1 cellular context compared by ENCODE assay signal in genomic region chr6:137661601-137662000, GRCh38.
TF ChIP-seq lines count a peak whose summit lies in the region.

No MANE protein-coding gene starts in this region.

TF ChIP-seq in H1, 55 proteins besides CTCF, POLR2A, EP300 and RAD21 (continued from another document):
- TF ChIP-seq E2F6 (IDR thresholded peaks at IDR 0.05) (no peak), TCF12 (IDR thresholded peaks at IDR 0.05; ENCODE audit: low read depth, low read length) (no peak), SIN3A (conservative IDR thresholded peaks at IDR 0.05 in 1 of 2, IDR thresholded peaks at IDR 0.05 in 1 of 2; ENCODE audit: low read depth in 1 of 2, low read length in 2 of 2) (no peak), TBP (IDR thresholded peaks at IDR 0.05; ENCODE audit: low read depth, low read length) (no peak), SP2 (IDR thresholded peaks at IDR 0.05; ENCODE audit: low read length) (no peak), SAP30 (IDR thresholded peaks at IDR 0.05; ENCODE audit: insufficient read depth, insufficient replicate concordance, low read length) (no peak), CBX8 (IDR thresholded peaks at IDR 0.05; ENCODE audit: borderline replicate concordance, low read depth, low read length) (no peak)
